In genomic region chr22:50286275-50286674, GRCh38 we compare ENCODE assay signal across 24 cellular contexts.
"Had no signal": no experiment of that assay in that cellular context is flagged by ENCODE, and none has a peak within 500 bp of the region (broad histone marks: within the 10 kb centered on the region; RNA-seq: fewer than 3 reads in every experiment).

No MANE protein-coding gene starts in this region.

- H3K27ac ChIP-seq: KMS-11 had no signal

- DNase-seq: Kasumi-1, MV-4-11, NCI-H1048, NCI-H1105 treated with DMSO at 0.1 percent for 48 hours, NCI-H1436, NCI-H187, NCI-H2029, NCI-H2081 treated with DMSO at 0.1 percent for 48 hours, NCI-H2171, NCI-H226, NCI-H446, NCI-H510A, NCI-H524 treated with DMSO at 0.1 percent for 48 hours, NCI-H69, NCI-H774, RPMI8226, SHP77, SK-N-SH, SW 1271 had no signal

- ATAC-seq: K562 had no signal

- H3K27ac Mint-ChIP-seq: IgD-negative memory B cell had no signal

- H3K9me3 Mint-ChIP-seq: IgD-negative memory B cell had no signal

- H3K36me3 Mint-ChIP-seq: IgD-negative memory B cell had no signal

- H3K4me2 ChIP-seq: KMS-11, SK-N-SH had no signal

- H3K27me3 Mint-ChIP-seq: IgD-negative memory B cell had no signal

- H3K9me3 ChIP-seq: SK-N-SH had no signal

- FAIRE-seq: HTR-8/SVneo, K562, RCC 7860 had no signal

- H3K9ac ChIP-seq: KMS-11, SK-N-SH had no signal

- H3K4me3 ChIP-seq: K562 had no signal
